22 cellular contexts compared by ENCODE assay signal in the genomic region with DNA sequence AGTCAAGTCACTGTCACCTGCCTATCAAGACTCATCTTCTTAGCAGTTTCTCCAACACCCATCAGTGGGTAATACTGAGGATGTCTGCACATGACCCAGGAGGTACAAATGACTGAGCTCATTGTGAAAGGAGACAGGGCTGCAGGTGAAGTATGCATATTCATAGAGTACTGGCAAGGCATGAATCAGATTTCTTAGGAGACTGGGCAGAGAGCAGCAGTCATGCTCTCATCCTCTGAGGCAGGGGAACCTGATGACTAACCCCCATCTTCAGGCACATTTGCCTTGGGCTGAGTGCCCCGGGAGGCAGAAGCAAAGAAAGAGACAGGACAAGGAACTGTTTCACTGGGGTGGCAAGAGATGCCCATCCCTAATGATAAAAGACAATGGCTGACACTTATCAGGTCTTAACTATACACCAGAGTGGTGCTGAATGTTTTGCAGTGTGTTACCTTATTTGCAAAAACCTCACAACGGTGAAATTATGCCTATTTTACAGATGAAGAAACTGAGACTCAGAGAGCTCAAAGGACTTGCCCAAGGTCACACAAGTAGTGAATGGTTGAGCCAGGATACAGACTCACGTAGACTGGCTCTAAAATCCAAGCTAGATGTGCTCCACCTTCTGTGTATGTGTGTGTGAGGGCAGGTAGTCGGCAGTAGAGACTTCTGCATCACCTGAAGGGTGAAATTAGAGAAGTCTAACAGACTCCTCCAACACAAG. TPM values are rescaled to one million over a fixed set of nuclear protein-coding genes. Genes with fewer than 3 reads are reported as not detected.
DNase-seq lines count a peak whose midpoint lies in the region; ATAC-seq, FAIRE-seq and TF ChIP-seq lines count a peak whose summit lies in the region.
"Had no signal": no experiment of that assay in that cellular context is flagged by ENCODE, and none has a peak within 500 bp of the region (broad histone marks: within the 10 kb centered on the region; RNA-seq: fewer than 3 reads in every experiment).

No MANE protein-coding gene starts in this region.

- H3K36me3 ChIP-seq in colonic mucosa (no peaks in the 10 kb centered on the region), H7 (replicated peaks; ENCODE audit: control insufficient read depth, insufficient read depth, low read length) (no peaks in the 10 kb centered on the region)

- H3K27me3 Mint-ChIP-seq in activated naive CD4-positive, alpha-beta T cell treated with anti-CD3 and anti-CD28 coated beads for 36 hours (ENCODE audit: low read depth) = peaks cover 6% of the 10 kb centered on the region
- peaks cover 31% of the 10 kb centered on the region for H3K27me3 Mint-ChIP-seq in activated T-cell treated with anti-CD3 and anti-CD28 coated beads, Interleukin-2, amount 50 U/mL, for 72 hours (ENCODE audit: low read depth)
- peaks cover 8% of the 10 kb centered on the region for H3K27me3 Mint-ChIP-seq in neural crest cell (ENCODE audit: low read depth)

- TF ChIP-seq CTCF in neural crest cell (conservative IDR thresholded peaks at IDR 0.05) = no peak
- no peak for TF ChIP-seq CTCF in colonic mucosa (IDR thresholded peaks at IDR 0.05)

- no peaks in the 10 kb centered on the region for H3K4me1 ChIP-seq in colonic mucosa
- H3K4me1 ChIP-seq: body of pancreas had no signal

- no peak overlapping the region for H3K9ac ChIP-seq in colonic mucosa (ENCODE audit: low read depth in 2 of 2, low read length in 2 of 2)

- ATAC-seq in activated T-cell treated with anti-CD3 and anti-CD28 coated beads, Interleukin-2, amount 50 U/mL, for 72 hours (replicated peaks in 1 of 2) = peak; percentile 99
- ATAC-seq: body of pancreas; naive thymus-derived CD4-positive, alpha-beta T cell; stimulated activated memory B cell treated with anti-CD40 and anti-IgM and Interleukin-4, amounts not matched to agents 10 μg/mL and 1 μg/mL and 100 μg/mL, for 72 hours had no signal

- intact Hi-C loops in activated naive CD4-positive, alpha-beta T cell treated with anti-CD3 and anti-CD28 coated beads for 36 hours (cut with micrococcal nuclease) = loop anchor here (2.0 kb wide), 1 partner anchor 73 kb away; no protein-coding TSS in a partner anchor
- intact Hi-C loops in colonic mucosa (cut with DNase I) = loop anchor here (10.0 kb wide), 1 partner anchor 105 kb away; no protein-coding TSS in a partner anchor

- no peaks in the 10 kb centered on the region for H3K9me3 Mint-ChIP-seq in activated naive CD4-positive, alpha-beta T cell treated with anti-CD3 and anti-CD28 coated beads for 36 hours
- H3K9me3 Mint-ChIP-seq in activated T-cell treated with anti-CD3 and anti-CD28 coated beads, Interleukin-2, amount 50 U/mL, for 72 hours = no peaks in the 10 kb centered on the region
- H3K9me3 Mint-ChIP-seq in neural crest cell = no peaks in the 10 kb centered on the region
- H3K9me3 Mint-ChIP-seq: naive thymus-derived CD4-positive, alpha-beta T cell; stimulated activated memory B cell treated with anti-CD40 and anti-IgM and Interleukin-4, amounts not matched to agents 10 μg/mL and 1 μg/mL and 100 μg/mL, for 72 hours; T-helper 1 cell treated with Interleukin-12 subunit alpha and Interleukin-12 subunit beta and Interleukin-4 antibody, amounts not matched to agents 30 μg/mL and 1 μg/mL, for 36 hours had no signal

- H3K9me3 ChIP-seq in colonic mucosa = no peaks in the 10 kb centered on the region
- H3K9me3 ChIP-seq: body of pancreas, Caco-2 had no signal

- TF ChIP-seq POLR2A in H54 (IDR thresholded peaks at IDR 0.05; ENCODE audit: low read depth, low read length) = no peak

- no peak overlapping the region for H3K27ac Mint-ChIP-seq in activated naive CD4-positive, alpha-beta T cell treated with anti-CD3 and anti-CD28 coated beads for 36 hours
- peak overlapping the region; percentile 25 for H3K27ac Mint-ChIP-seq in activated T-cell treated with anti-CD3 and anti-CD28 coated beads, Interleukin-2, amount 50 U/mL, for 72 hours
- peak overlapping the region; percentile 48 for H3K27ac Mint-ChIP-seq in neural crest cell (ENCODE audit: unreplicated experiment)
- H3K27ac Mint-ChIP-seq: naive thymus-derived CD4-positive, alpha-beta T cell; stimulated activated memory B cell treated with anti-CD40 and anti-IgM and Interleukin-4, amounts not matched to agents 10 μg/mL and 1 μg/mL and 100 μg/mL, for 72 hours; T-helper 1 cell treated with Interleukin-12 subunit alpha and Interleukin-12 subunit beta and Interleukin-4 antibody, amounts not matched to agents 30 μg/mL and 1 μg/mL, for 36 hours had no signal

- no peak overlapping the region for H3K4me3 Mint-ChIP-seq in activated naive CD4-positive, alpha-beta T cell treated with anti-CD3 and anti-CD28 coated beads for 36 hours
- H3K4me3 Mint-ChIP-seq in activated T-cell treated with anti-CD3 and anti-CD28 coated beads, Interleukin-2, amount 50 U/mL, for 72 hours = no peak overlapping the region
- H3K4me3 Mint-ChIP-seq in neural crest cell = no peak overlapping the region
- H3K4me3 Mint-ChIP-seq: naive thymus-derived CD4-positive, alpha-beta T cell; stimulated activated memory B cell treated with anti-CD40 and anti-IgM and Interleukin-4, amounts not matched to agents 10 μg/mL and 1 μg/mL and 100 μg/mL, for 72 hours; T-helper 1 cell treated with Interleukin-12 subunit alpha and Interleukin-12 subunit beta and Interleukin-4 antibody, amounts not matched to agents 30 μg/mL and 1 μg/mL, for 36 hours had no signal

- H3K36me3 Mint-ChIP-seq in activated naive CD4-positive, alpha-beta T cell treated with anti-CD3 and anti-CD28 coated beads for 36 hours (ENCODE audit: low read depth) = no peaks in the 10 kb centered on the region
- no peaks in the 10 kb centered on the region for H3K36me3 Mint-ChIP-seq in activated T-cell treated with anti-CD3 and anti-CD28 coated beads, Interleukin-2, amount 50 U/mL, for 72 hours (ENCODE audit: insufficient read depth in 2 of 2)
- H3K36me3 Mint-ChIP-seq in neural crest cell (ENCODE audit: low read depth) = no peaks in the 10 kb centered on the region
- H3K36me3 Mint-ChIP-seq: stimulated activated memory B cell treated with anti-CD40 and anti-IgM and Interleukin-4, amounts not matched to agents 10 μg/mL and 1 μg/mL and 100 μg/mL, for 72 hours had no signal

- H3K27ac ChIP-seq in colonic mucosa = no peak overlapping the region
- H3K27ac ChIP-seq: body of pancreas, dorsolateral prefrontal cortex had no signal

- no peak for FAIRE-seq in H54 (lab: Jason Lieb, UNC)

- H3K27me3 ChIP-seq in colonic mucosa = no peaks in the 10 kb centered on the region
- no peaks in the 10 kb centered on the region for H3K27me3 ChIP-seq in H7 (ENCODE audit: control insufficient read depth, insufficient read depth, low read length)
- H3K27me3 ChIP-seq: body of pancreas had no signal

- H3K4me1 Mint-ChIP-seq in activated naive CD4-positive, alpha-beta T cell treated with anti-CD3 and anti-CD28 coated beads for 36 hours (ENCODE audit: low read depth) = peaks cover 3% of the 10 kb centered on the region
- H3K4me1 Mint-ChIP-seq in activated T-cell treated with anti-CD3 and anti-CD28 coated beads, Interleukin-2, amount 50 U/mL, for 72 hours (ENCODE audit: low read depth) = peaks cover 15% of the 10 kb centered on the region
- H3K4me1 Mint-ChIP-seq in neural crest cell = no peaks in the 10 kb centered on the region
- H3K4me1 Mint-ChIP-seq: naive thymus-derived CD4-positive, alpha-beta T cell had no signal

- H3K4me3 ChIP-seq in colonic mucosa (no peak overlapping the region), H7 (ENCODE audit: insufficient read depth, low read depth, low read length) (no peak overlapping the region)
- H3K4me3 ChIP-seq: body of pancreas, dorsolateral prefrontal cortex had no signal

- CTCF ChIA-PET in activated naive CD4-positive, alpha-beta T cell treated with anti-CD3 and anti-CD28 coated beads for 36 hours (lab: Charles Lee) = interaction anchor here (1.6 kb wide), 1 partner anchor 110 kb away, joined by 6 read pairs; no protein-coding TSS in a partner anchor

- peak; percentile 51 for DNase-seq in activated naive CD4-positive, alpha-beta T cell treated with anti-CD3 and anti-CD28 coated beads for 36 hours
- DNase-seq in activated naive CD4-positive, alpha-beta T cell treated with Interleukin-2 at 50 U/mL for 16 hours = no peak
- DNase-seq in H54 (ENCODE audit: insufficient read length, low spot score) (peak; percentile 45), neural crest cell (ENCODE audit: low read depth, low spot score) (no peak), colonic mucosa (no peak), NCI-H69 (lab: John Stamatoyannopoulos, UW) (no peak), H7 (no peak)
- DNase-seq in activated T-cell treated with anti-CD3 and anti-CD28 coated beads, Interleukin-2, amount 50 U/mL, for 72 hours = peak; percentile 60 to 63
- DNase-seq: activated effector memory CD4-positive, alpha-beta T cell treated with Interleukin-2 at 50 U/mL for 16 hours; body of pancreas; Caco-2; dorsolateral prefrontal cortex; GDM1; naive thymus-derived CD4-positive, alpha-beta T cell; NCI-H187; NCI-H526; retina; RPMI8226; stimulated activated CD4-positive, alpha-beta T cell treated with anti-CD3 and anti-CD28 coated beads, Interleukin-2, amount 100 ng/mL, for 48 hours; trophoblast cell had no signal

RNA-seq across cellular contexts. Expression of gene GRHL3, which starts 9.2 kb away (rescaled TPM):
- under 1 TPM; 0.26 to 0.52 TPM for total RNA-seq in activated naive CD4-positive, alpha-beta T cell treated with anti-CD3 and anti-CD28 coated beads for 36 hours
- 1 to 10 TPM in 1 of 2 donors, under 1 TPM in 1; 0.28 to 2.0 TPM for total RNA-seq in activated T-cell treated with anti-CD3 and anti-CD28 coated beads, Interleukin-2, amount 50 U/mL, for 72 hours
- 0.12 TPM in 1 of 2 replicates, not detected in the other for total RNA-seq in neural crest cell
- 1 to 10 TPM in 1 of 2 donors, under 1 TPM in 1; 0.64 to 1.5 TPM for total RNA-seq in colonic mucosa
- total RNA-seq in H7 (2014; rRNA removed; shearing (Covaris generic)) = 0.21 and 0.33 TPM in 2 replicates
- total RNA-seq: body of pancreas; naive thymus-derived CD4-positive, alpha-beta T cell had no signal

Comparison
In these comparisons a context has a peak if more than half of its experiments do, and no peak if none do; other contexts are left out.
1. DNase-seq: peak in activated naive CD4-positive, alpha-beta T cell treated with anti-CD3 and anti-CD28 coated beads for 36 hours (single experiment), H54 (single experiment) and activated T-cell treated with anti-CD3 and anti-CD28 coated beads, Interleukin-2, amount 50 U/mL, for 72 hours (2 of 2); none in activated naive CD4-positive, alpha-beta T cell treated with Interleukin-2 at 50 U/mL for 16 hours (single experiment), neural crest cell (single experiment), colonic mucosa (single experiment), NCI-H69 (single experiment) and H7 (single experiment).